ENCODE assay signal across 10 cellular contexts in genomic region chr18:9782073-9782857, GRCh38.
A peak's percentile ranks its signal among the peaks of the same experiment; 100 is the strongest.
DNase-seq lines count a peak whose midpoint lies in the region; ATAC-seq and TF ChIP-seq lines count a peak whose summit lies in the region.
"Had no signal": no experiment of that assay in that cellular context is flagged by ENCODE, and none has a peak within 500 bp of the region (broad histone marks: within the 10 kb centered on the region; RNA-seq: fewer than 3 reads in every experiment).

No MANE protein-coding gene starts in this region.

- no peak overlapping the region for H3K9ac ChIP-seq in colonic mucosa (ENCODE audit: low read depth in 2 of 2, low read length in 2 of 2)
- H3K9ac ChIP-seq: BLaER1 had no signal

- no peaks in the 10 kb centered on the region for H3K4me1 ChIP-seq in colonic mucosa
- H3K4me1 ChIP-seq: BLaER1 had no signal

- H3K9me3 ChIP-seq in colonic mucosa = no peaks in the 10 kb centered on the region
- H3K9me3 ChIP-seq: BLaER1 had no signal

- H3K4me3 ChIP-seq in colonic mucosa = no peak overlapping the region
- H3K4me3 ChIP-seq: BLaER1 had no signal

- ATAC-seq in Right ventricle myocardium superior (ENCODE audit: poor library complexity) = peak; percentile 38
- ATAC-seq: effector memory CD8-positive, alpha-beta T cell had no signal

- no peaks in the 10 kb centered on the region for H3K27me3 ChIP-seq in colonic mucosa
- H3K27me3 ChIP-seq: BLaER1 had no signal

- DNase-seq in Right ventricle myocardium superior (no peak), cardiac septum (ENCODE audit: low spot score) (no peak), amniotic epithelial cell (ENCODE audit: low read depth) (peak; percentile 99), hepatic stellate cell (ENCODE audit: low spot score) (peak; percentile 36), NCI-H2196 (lab: John Stamatoyannopoulos, UW; ENCODE audit: unreplicated experiment) (no peak), colonic mucosa (no peak)
- DNase-seq in effector CD4-positive, alpha-beta T cell = no peak
- no peak for DNase-seq in effector CD8-positive, alpha-beta T cell (lab: John Stamatoyannopoulos, UW)
- DNase-seq: effector memory CD8-positive, alpha-beta T cell had no signal

- no peaks in the 10 kb centered on the region for H3K36me3 ChIP-seq in colonic mucosa
- H3K36me3 ChIP-seq: BLaER1 had no signal

- intact Hi-C loops in Right ventricle myocardium superior (cut with DNase I) = no loop called here
- intact Hi-C loops in cardiac septum (cut with DNase I) = no loop called here
- intact Hi-C loops in colonic mucosa (cut with DNase I) = no loop called here

- no peak for TF ChIP-seq CTCF in colonic mucosa (IDR thresholded peaks at IDR 0.05)

- no peak overlapping the region for H3K27ac ChIP-seq in colonic mucosa
- H3K27ac ChIP-seq: BLaER1 had no signal

Comparison
In these comparisons a context has a peak if more than half of its experiments do, and no peak if none do; other contexts are left out.
1. DNase-seq: peak in amniotic epithelial cell (single experiment) and hepatic stellate cell (single experiment); none in Right ventricle myocardium superior (single experiment), cardiac septum (single experiment), NCI-H2196 (single experiment), effector CD4-positive, alpha-beta T cell (single experiment), effector CD8-positive, alpha-beta T cell (single experiment) and colonic mucosa (single experiment).